ENCODE assay signal across 9 cellular contexts in the genomic region with DNA sequence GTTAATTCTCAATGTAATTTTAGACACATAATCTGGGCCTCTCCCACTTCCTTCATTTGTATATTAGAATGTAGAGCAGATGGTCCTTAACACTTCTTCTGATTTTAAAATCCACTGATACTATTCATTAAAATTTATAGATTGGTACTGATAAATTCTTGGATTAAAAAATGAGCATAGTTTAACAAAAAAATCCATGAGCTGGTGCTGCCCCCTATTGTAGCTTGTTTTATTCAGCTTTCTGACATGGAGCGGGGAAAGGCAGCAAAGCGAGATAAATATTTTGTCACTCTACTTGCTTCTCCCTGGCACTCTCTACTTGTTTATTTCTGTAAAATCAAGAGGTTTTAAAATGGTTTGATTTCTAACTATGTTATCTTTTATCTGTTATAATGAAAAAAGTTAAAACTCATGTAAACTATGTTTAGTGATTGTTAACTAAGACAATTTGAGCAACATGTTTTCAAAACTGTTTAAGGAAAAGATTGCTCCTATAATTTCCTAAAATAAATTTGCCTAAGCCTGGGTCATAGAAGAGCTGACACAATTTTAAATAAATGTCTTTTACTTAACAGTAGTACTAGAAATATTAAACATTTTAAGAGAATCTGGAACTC. TPM values are rescaled to one million over a fixed set of nuclear protein-coding genes. Genes with fewer than 3 reads are reported as not detected.
A peak's percentile ranks its signal among the peaks of the same experiment; 100 is the strongest.
DNase-seq lines count a peak whose midpoint lies in the region; ATAC-seq, FAIRE-seq and TF ChIP-seq lines count a peak whose summit lies in the region.
"Had no signal": no experiment of that assay in that cellular context is flagged by ENCODE, and none has a peak within 500 bp of the region (broad histone marks: within the 10 kb centered on the region; RNA-seq: fewer than 3 reads in every experiment).

No MANE protein-coding gene starts in this region.

- no peak overlapping the region for H3K27ac ChIP-seq in WERI-Rb-1
- H3K27ac ChIP-seq: epithelial cell of prostate had no signal

- FAIRE-seq in islet of Langerhans (lab: Jason Lieb, UNC): peak; percentile 98

- no peak for TF ChIP-seq EP300 in Ishikawa (IDR thresholded peaks at IDR 0.05; ENCODE audit: borderline replicate concordance)

- no peak for ATAC-seq in GM19351 (IDR thresholded peaks at IDR 0.05; ENCODE audit: unreplicated experiment)
- ATAC-seq in HG03342 (IDR thresholded peaks at IDR 0.05; ENCODE audit: unreplicated experiment): no peak

- H3K4me1 ChIP-seq in BE2C: no peaks in the 10 kb centered on the region

- peak; percentile 9 for DNase-seq in BE2C
- DNase-seq in WERI-Rb-1: no peak
- DNase-seq in germinal center (ENCODE audit: low spot score): no peak
- DNase-seq in activated CD8-positive, alpha-beta memory T cell treated with anti-CD3 and anti-CD28 coated beads for 24 hours: no peak

- no peaks in the 10 kb centered on the region for H3K9me3 ChIP-seq in BE2C
- no peaks in the 10 kb centered on the region for H3K9me3 ChIP-seq in WERI-Rb-1 (ENCODE audit: severe bottlenecking)

- H3K4me3 ChIP-seq in BE2C (ENCODE audit: low read depth, low read length): no peak overlapping the region
- H3K4me3 ChIP-seq in WERI-Rb-1 (ENCODE audit: low read depth, low read length): no peak overlapping the region

- TF ChIP-seq RAD21 in Ishikawa (IDR thresholded peaks at IDR 0.05; ENCODE audit: low read depth): peak; percentile 69

- H3K27me3 ChIP-seq in BE2C (no peaks in the 10 kb centered on the region), WERI-Rb-1 (ENCODE audit: insufficient read depth, low read depth, severe bottlenecking) (no peaks in the 10 kb centered on the region)

- H3K36me3 ChIP-seq in BE2C: no peaks in the 10 kb centered on the region
- no peaks in the 10 kb centered on the region for H3K36me3 ChIP-seq in WERI-Rb-1

- TF ChIP-seq CTCF in BE2C (IDR thresholded peaks at IDR 0.05; ENCODE audit: low read depth, low read length): peak; percentile 61
- TF ChIP-seq CTCF in WERI-Rb-1 (IDR thresholded peaks at IDR 0.05; ENCODE audit: low read depth, low read length): peak; percentile 33; the same call in 1 of the 2 replicates

TF ChIP-seq in Ishikawa, 13 proteins besides CTCF, POLR2A, EP300 and RAD21:
- TF ChIP-seq EGR1 (IDR thresholded peaks at IDR 0.05) (no peak), FOXM1 (IDR thresholded peaks at IDR 0.05; ENCODE audit: borderline replicate concordance, low read depth) (no peak), CREB1 (IDR thresholded peaks at IDR 0.05; ENCODE audit: low read depth) (no peak), TCF12 (IDR thresholded peaks at IDR 0.05; ENCODE audit: low read depth) (no peak), USF1 (IDR thresholded peaks at IDR 0.05) (no peak), CEBPB (IDR thresholded peaks at IDR 0.05) (no peak), YY1 (IDR thresholded peaks at IDR 0.05; ENCODE audit: low read depth) (no peak), MAX (IDR thresholded peaks at IDR 0.05) (no peak), NFIC (IDR thresholded peaks at IDR 0.05) (no peak), TEAD4 (IDR thresholded peaks at IDR 0.05) (no peak), ZBTB7A (IDR thresholded peaks at IDR 0.05; ENCODE audit: low read depth) (no peak), TAF1 (IDR thresholded peaks at IDR 0.05; ENCODE audit: low read depth) (no peak)
- TF ChIP-seq, protein P1, sequence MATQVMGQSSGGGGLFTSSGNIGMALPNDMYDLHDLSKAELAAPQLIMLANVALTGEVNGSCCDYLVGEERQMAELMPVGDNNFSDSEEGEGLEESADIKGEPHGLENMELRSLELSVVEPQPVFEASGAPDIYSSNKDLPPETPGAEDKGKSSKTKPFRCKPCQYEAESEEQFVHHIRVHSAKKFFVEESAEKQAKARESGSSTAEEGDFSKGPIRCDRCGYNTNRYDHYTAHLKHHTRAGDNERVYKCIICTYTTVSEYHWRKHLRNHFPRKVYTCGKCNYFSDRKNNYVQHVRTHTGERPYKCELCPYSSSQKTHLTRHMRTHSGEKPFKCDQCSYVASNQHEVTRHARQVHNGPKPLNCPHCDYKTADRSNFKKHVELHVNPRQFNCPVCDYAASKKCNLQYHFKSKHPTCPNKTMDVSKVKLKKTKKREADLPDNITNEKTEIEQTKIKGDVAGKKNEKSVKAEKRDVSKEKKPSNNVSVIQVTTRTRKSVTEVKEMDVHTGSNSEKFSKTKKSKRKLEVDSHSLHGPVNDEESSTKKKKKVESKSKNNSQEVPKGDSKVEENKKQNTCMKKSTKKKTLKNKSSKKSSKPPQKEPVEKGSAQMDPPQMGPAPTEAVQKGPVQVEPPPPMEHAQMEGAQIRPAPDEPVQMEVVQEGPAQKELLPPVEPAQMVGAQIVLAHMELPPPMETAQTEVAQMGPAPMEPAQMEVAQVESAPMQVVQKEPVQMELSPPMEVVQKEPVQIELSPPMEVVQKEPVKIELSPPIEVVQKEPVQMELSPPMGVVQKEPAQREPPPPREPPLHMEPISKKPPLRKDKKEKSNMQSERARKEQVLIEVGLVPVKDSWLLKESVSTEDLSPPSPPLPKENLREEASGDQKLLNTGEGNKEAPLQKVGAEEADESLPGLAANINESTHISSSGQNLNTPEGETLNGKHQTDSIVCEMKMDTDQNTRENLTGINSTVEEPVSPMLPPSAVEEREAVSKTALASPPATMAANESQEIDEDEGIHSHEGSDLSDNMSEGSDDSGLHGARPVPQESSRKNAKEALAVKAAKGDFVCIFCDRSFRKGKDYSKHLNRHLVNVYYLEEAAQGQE (IDR thresholded peaks at IDR 0.05; ENCODE audit: low read depth): no peak

RNA-seq across cellular contexts. Expression of gene PLOD2, which starts 26.5 kb away (rescaled TPM):
- 1.3 TPM for polyA plus RNA-seq in BE2C (2012; ENCODE audit: insufficient read depth, insufficient read length, low read depth)
